In genomic region chrX:42073468-42073867, GRCh38 we compare ENCODE assay signal across 29 cellular contexts.
A peak's percentile ranks its signal among the peaks of the same experiment; 100 is the strongest.
DNase-seq lines count a peak whose midpoint lies in the region; ATAC-seq, FAIRE-seq and TF ChIP-seq lines count a peak whose summit lies in the region.
"Had no signal": no experiment of that assay in that cellular context is flagged by ENCODE, and none has a peak within 500 bp of the region (broad histone marks: within the 10 kb centered on the region; RNA-seq: fewer than 3 reads in every experiment).

No MANE protein-coding gene starts in this region.

- no peak overlapping the region for H3K23ac ChIP-seq in mesendoderm (ENCODE audit: low read length)

- H3K9me3 Mint-ChIP-seq in Calu3 (ENCODE audit: low read depth, unreplicated experiment): peaks cover 5% of the 10 kb centered on the region

- H3K79me2 ChIP-seq in mesendoderm (ENCODE audit: control insufficient read depth, insufficient read depth, low read length): no peaks in the 10 kb centered on the region

- FAIRE-seq in small intestine (lab: Jason Lieb, UNC): no peak
- FAIRE-seq: A204.1, GM12878, GM12892, GM18507 had no signal

- H3K9me3 ChIP-seq in colonic mucosa: no peaks in the 10 kb centered on the region
- H3K9me3 ChIP-seq in mucosa of descending colon: no peaks in the 10 kb centered on the region
- no peaks in the 10 kb centered on the region for H3K9me3 ChIP-seq in small intestine (ENCODE audit: control insufficient read depth, low read depth)
- no peaks in the 10 kb centered on the region for H3K9me3 ChIP-seq in lower lobe of right lung
- H3K9me3 ChIP-seq: BE2C, BLaER1 had no signal

- no peak overlapping the region for H3K56ac ChIP-seq in mesendoderm (ENCODE audit: low read length)

- 10 to 51% (median 30%) methylated on average over 3 of the region's 3 CpGs for WGBS in small intestine, 3 donors
- no CpG with 5 or more reads among the region's 3 CpGs for WGBS in mesendoderm (ENCODE audit: extremely low coverage, insufficient coverage, low lambda C conversion rate)

- no peak overlapping the region for H4K8ac ChIP-seq in mesendoderm (ENCODE audit: low read depth, low read length)

- no peak overlapping the region for H4K5ac ChIP-seq in mesendoderm (ENCODE audit: low read length)

- intact Hi-C loops in colonic mucosa (cut with DNase I): no loop called here
- intact Hi-C loops in left colon (cut with DNase I, micrococcal nuclease): no loop called here
- intact Hi-C loops in mucosa of descending colon (cut with DNase I, micrococcal nuclease): no loop called here
- intact Hi-C loops in Calu3 (cut with micrococcal nuclease; ENCODE audit: unreplicated experiment): no loop called here
- intact Hi-C loops in lower lobe of right lung (cut with DNase I): no loop called here

- H3K27ac Mint-ChIP-seq in Calu3 (ENCODE audit: unreplicated experiment): no peak overlapping the region
- H3K27ac Mint-ChIP-seq: CD14-positive monocyte; CD4-positive, alpha-beta memory T cell; CD4-positive, CD25-positive, alpha-beta regulatory T cell; CD8-positive, alpha-beta memory T cell had no signal

- no peak overlapping the region for H2BK5ac ChIP-seq in mesendoderm (ENCODE audit: low read length)

- H3K27ac ChIP-seq in colonic mucosa: no peak overlapping the region
- H3K27ac ChIP-seq in small intestine (ENCODE audit: low read depth in 1 of 2, low read length in 1 of 2): no peak overlapping the region
- H3K27ac ChIP-seq in lower lobe of right lung: no peak overlapping the region
- H3K27ac ChIP-seq in mesendoderm (ENCODE audit: low read depth, low read length): no peak overlapping the region
- H3K27ac ChIP-seq: BLaER1 had no signal

- H3K36me3 Mint-ChIP-seq in Calu3 (ENCODE audit: insufficient read depth, unreplicated experiment): no peaks in the 10 kb centered on the region
- H3K36me3 Mint-ChIP-seq: CD14-positive monocyte; CD4-positive, alpha-beta memory T cell; CD4-positive, CD25-positive, alpha-beta regulatory T cell; CD8-positive, alpha-beta memory T cell had no signal

- ATAC-seq in left colon: peak; percentile 95
- peak; percentile 72 for ATAC-seq in mucosa of descending colon
- no peak for ATAC-seq in lower lobe of right lung
- ATAC-seq: GM12878 had no signal

- H3K79me1 ChIP-seq in mesendoderm (ENCODE audit: low read length): no peaks in the 10 kb centered on the region

- BruUV-seq in Calu3 (replicated peaks; lab: Mats Ljungman, UMichigan): no TSS peak

- H3K9ac ChIP-seq in colonic mucosa (ENCODE audit: low read depth in 2 of 2, low read length in 2 of 2) (no peak overlapping the region), mesendoderm (ENCODE audit: low read length) (no peak overlapping the region)
- H3K9ac ChIP-seq: BLaER1 had no signal

- H3K4me3 ChIP-seq in colonic mucosa (no peak overlapping the region), mucosa of descending colon (no peak overlapping the region), small intestine (ENCODE audit: low read depth in 1 of 2, low read length in 2 of 2) (no peak overlapping the region), lower lobe of right lung (no peak overlapping the region), mesendoderm (ENCODE audit: low read length) (no peak overlapping the region)
- H3K4me3 ChIP-seq: BLaER1, GM12878 had no signal

- H3K4me1 Mint-ChIP-seq in Calu3 (ENCODE audit: low read depth, unreplicated experiment): no peaks in the 10 kb centered on the region
- H3K4me1 Mint-ChIP-seq: CD14-positive monocyte had no signal

- H2BK15ac ChIP-seq in mesendoderm (replicated peaks; ENCODE audit: low read depth): no peak overlapping the region

- no peak for TF ChIP-seq CTCF in colonic mucosa (IDR thresholded peaks at IDR 0.05)
- no peak for TF ChIP-seq CTCF in mucosa of descending colon (IDR thresholded peaks at IDR 0.05)
- TF ChIP-seq CTCF in Calu3 (IDR thresholded peaks at IDR 0.05; ENCODE audit: unreplicated experiment): no peak
- no peak for TF ChIP-seq CTCF in lower lobe of right lung (IDR thresholded peaks at IDR 0.05)

- H3K4me1 ChIP-seq in colonic mucosa (no peaks in the 10 kb centered on the region), mucosa of descending colon (ENCODE audit: low read depth) (no peaks in the 10 kb centered on the region), small intestine (ENCODE audit: control insufficient read depth in 2 of 2, insufficient read depth in 1 of 2, low read depth in 1 of 2, low read length in 1 of 2) (no peaks in the 10 kb centered on the region), lower lobe of right lung (no peaks in the 10 kb centered on the region), mesendoderm (ENCODE audit: control insufficient read depth, low read depth, low read length) (no peaks in the 10 kb centered on the region)
- H3K4me1 ChIP-seq: BE2C, BLaER1 had no signal

- no peak overlapping the region for H3K4me2 ChIP-seq in mesendoderm (ENCODE audit: low read length)
- H3K4me2 ChIP-seq: BLaER1 had no signal

- DNase-seq in colonic mucosa: peak; percentile 25
- no peak for DNase-seq in left colon
- DNase-seq in mucosa of descending colon: no peak
- peak; percentile 72 for DNase-seq in small intestine
- DNase-seq in Calu3: no peak
- DNase-seq in HCEC 1CT: no peak
- no peak for DNase-seq in lower lobe of right lung
- DNase-seq in mesendoderm: no peak
- DNase-seq: 8988T; ACHN; BE2C; C1 segment of cervical spinal cord; CD4-positive, alpha-beta memory T cell; CD4-positive, CD25-positive, alpha-beta regulatory T cell; CD8-positive, alpha-beta memory T cell; COR-L47; DMS 273 treated with DMSO at 0.1 percent for 48 hours; DMS153; DMS53; DMS79; DND-41; EL; GDM1 had no signal

- no peaks in the 10 kb centered on the region for H3K27me3 Mint-ChIP-seq in Calu3 (ENCODE audit: unreplicated experiment)
- H3K27me3 Mint-ChIP-seq: CD4-positive, alpha-beta memory T cell; CD4-positive, CD25-positive, alpha-beta regulatory T cell had no signal

- H3K4me3 Mint-ChIP-seq in Calu3 (ENCODE audit: low read depth, unreplicated experiment): no peak overlapping the region
- H3K4me3 Mint-ChIP-seq: CD14-positive monocyte; CD4-positive, alpha-beta memory T cell; CD4-positive, CD25-positive, alpha-beta regulatory T cell; CD8-positive, alpha-beta memory T cell had no signal

- CTCF ChIA-PET in Calu3 (lab: Charles Lee): no interaction called here

- H3K4ac ChIP-seq in mesendoderm (ENCODE audit: low read depth, low read length): no peak overlapping the region

- H2BK120ac ChIP-seq in mesendoderm (ENCODE audit: low read depth, low read length): no peak overlapping the region

- H3K27me3 ChIP-seq in colonic mucosa: no peaks in the 10 kb centered on the region
- no peaks in the 10 kb centered on the region for H3K27me3 ChIP-seq in small intestine (ENCODE audit: control insufficient read depth in 2 of 2, insufficient read depth in 2 of 2, low read length in 2 of 2)
- no peaks in the 10 kb centered on the region for H3K27me3 ChIP-seq in lower lobe of right lung (ENCODE audit: low read depth)
- no peaks in the 10 kb centered on the region for H3K27me3 ChIP-seq in mesendoderm (ENCODE audit: insufficient read depth, low read length, poor library complexity)
- H3K27me3 ChIP-seq: BE2C had no signal

- no peak overlapping the region for H2AK5ac ChIP-seq in mesendoderm (ENCODE audit: low read length)

- H3K18ac ChIP-seq in mesendoderm (ENCODE audit: low read length): no peak overlapping the region

- no peaks in the 10 kb centered on the region for H3K36me3 ChIP-seq in colonic mucosa
- H3K36me3 ChIP-seq in mucosa of descending colon (ENCODE audit: low read depth): no peaks in the 10 kb centered on the region
- H3K36me3 ChIP-seq in small intestine (ENCODE audit: control insufficient read depth in 2 of 2, insufficient read depth in 2 of 2, low read length in 2 of 2): no peaks in the 10 kb centered on the region
- H3K36me3 ChIP-seq in lower lobe of right lung: no peaks in the 10 kb centered on the region
- no peaks in the 10 kb centered on the region for H3K36me3 ChIP-seq in mesendoderm (ENCODE audit: control insufficient read depth, insufficient read depth, low read length)
- H3K36me3 ChIP-seq: BE2C, BLaER1 had no signal

Comparison
In these comparisons a context has a peak if more than half of its experiments do, and no peak if none do; other contexts are left out.
1. DNase-seq: peak in colonic mucosa (single experiment) and small intestine (single experiment); none in left colon (0 of 2), mucosa of descending colon (0 of 3), Calu3 (single experiment), HCEC 1CT (single experiment), lower lobe of right lung (single experiment) and mesendoderm (single experiment).
2. ATAC-seq: peak in left colon (single experiment) and mucosa of descending colon (single experiment); none in lower lobe of right lung (0 of 2).